22 cellular contexts compared by ENCODE assay signal in genomic region chr12:31880340-31880739, GRCh38.
DNase-seq lines count a peak whose midpoint lies in the region; ATAC-seq, FAIRE-seq and TF ChIP-seq lines count a peak whose summit lies in the region.
"Had no signal": no experiment of that assay in that cellular context is flagged by ENCODE, and none has a peak within 500 bp of the region (broad histone marks: within the 10 kb centered on the region; RNA-seq: fewer than 3 reads in every experiment).

No MANE protein-coding gene starts in this region.

- intact Hi-C loops in lower lobe of right lung (cut with DNase I), result no loop called here

- H3K4me1 Mint-ChIP-seq in nephron, result peaks cover 33% of the 10 kb centered on the region

- no peak overlapping the region for H3K4me3 ChIP-seq in brain microvascular endothelial cell (ENCODE audit: low read depth, low read length)
- no peak overlapping the region for H3K4me3 ChIP-seq in lower lobe of right lung
- H3K4me3 ChIP-seq: esophagus squamous epithelium, upper lobe of right lung had no signal

- H3K4me1 ChIP-seq in lower lobe of right lung, result peaks cover 5% of the 10 kb centered on the region

- H3K9me3 ChIP-seq in lower lobe of right lung, result no peaks in the 10 kb centered on the region
- H3K9me3 ChIP-seq: upper lobe of right lung had no signal

- ATAC-seq in lower lobe of right lung, result no peak
- no peak for ATAC-seq in left lobe of liver
- ATAC-seq: left cardiac atrium, upper lobe of right lung had no signal

- H3K36me3 Mint-ChIP-seq in nephron (ENCODE audit: low read depth), result no peaks in the 10 kb centered on the region

- H3K27me3 ChIP-seq in brain microvascular endothelial cell (replicated peaks) (no peaks in the 10 kb centered on the region), lower lobe of right lung (ENCODE audit: low read depth) (no peaks in the 10 kb centered on the region)
- H3K27me3 ChIP-seq: esophagus squamous epithelium, upper lobe of right lung had no signal

- H3K4me3 Mint-ChIP-seq in nephron, result no peak overlapping the region

- peaks cover 7% of the 10 kb centered on the region for H3K9me3 Mint-ChIP-seq in nephron

- H3K27ac ChIP-seq in brain microvascular endothelial cell (no peak overlapping the region), lower lobe of right lung (no peak overlapping the region)
- H3K27ac ChIP-seq: esophagus squamous epithelium, upper lobe of right lung had no signal

- in situ Hi-C loops in brain microvascular endothelial cell (cut with HindIII; ENCODE audit: low pct_ligation_motif_present, low sequenced_read_pairs), result no loop called here

- FAIRE-seq in D721Med (lab: Jason Lieb, UNC), result no peak

- H3K27me3 Mint-ChIP-seq in nephron (ENCODE audit: low read depth), result no peaks in the 10 kb centered on the region

- no peaks in the 10 kb centered on the region for H3K36me3 ChIP-seq in brain microvascular endothelial cell (replicated peaks)
- no peaks in the 10 kb centered on the region for H3K36me3 ChIP-seq in lower lobe of right lung
- H3K36me3 ChIP-seq: esophagus squamous epithelium, upper lobe of right lung had no signal

- TF ChIP-seq CTCF in brain microvascular endothelial cell (IDR thresholded peaks at IDR 0.05; ENCODE audit: low read depth, low read length, missing control alignments) (no peak), nephron (IDR thresholded peaks at IDR 0.05; ENCODE audit: unreplicated experiment in 3 of 3) (no peak), lower lobe of right lung (IDR thresholded peaks at IDR 0.05) (no peak), D721Med (IDR thresholded peaks at IDR 0.05; ENCODE audit: insufficient read depth, missing control alignments) (no peak)

- H3K27ac Mint-ChIP-seq in nephron, result peak overlapping the region in 2 of 3 experiments; percentile 17 to 66

- DNase-seq in DMS 273 treated with DMSO at 0.1 percent for 48 hours (lab: John Stamatoyannopoulos, UW) (peak; percentile 39), NCI-H524 treated with DMSO at 0.1 percent for 48 hours (lab: John Stamatoyannopoulos, UW) (peak; percentile 75), brain microvascular endothelial cell (peak; percentile 26), lower lobe of right lung (no peak), HK-2 (ENCODE audit: unreplicated experiment) (no peak), D721Med (ENCODE audit: insufficient read length, low spot score) (no peak), left lobe of liver (ENCODE audit: low spot score) (no peak)
- DNase-seq: activated CD4-positive, alpha-beta T cell treated with anti-CD3 and anti-CD28 coated beads for 48 hours; amygdala; effector CD8-positive, alpha-beta T cell; esophagus squamous epithelium; HCEC 1CT; left cardiac atrium; NCI-H1105 treated with DMSO at 0.1 percent for 48 hours; NCI-H2081; NCI-H510A treated with DMSO at 0.1 percent for 48 hours; nucleus accumbens; retina; SHP77 treated with DMSO at 0.1 percent for 48 hours; stimulated activated CD4-positive, alpha-beta T cell treated with anti-CD3 and anti-CD28 coated beads, Interleukin-4, amount 100 ng/mL, for 4 hours; upper lobe of right lung had no signal

Comparison
In these comparisons a context has a peak if more than half of its experiments do, and no peak if none do; other contexts are left out.
1. DNase-seq: peak in DMS 273 treated with DMSO at 0.1 percent for 48 hours (single experiment), NCI-H524 treated with DMSO at 0.1 percent for 48 hours (single experiment) and brain microvascular endothelial cell (single experiment); none in lower lobe of right lung (single experiment), HK-2 (single experiment), D721Med (single experiment) and left lobe of liver (single experiment).